ENCODE assay signal across 1 cellular context in genomic region chr2:223020971-223021675, GRCh38.
TF ChIP-seq lines count a peak whose summit lies in the region.

No MANE protein-coding gene starts in this region.

TF ChIP-seq in HepG2, 621 proteins besides CTCF, POLR2A, EP300 and RAD21 (continued from another document):
- TF ChIP-seq MAX (IDR thresholded peaks at IDR 0.05) (peak; percentile 45; the same call in 1 of the 2 replicates), NR2F1 (CRISPR knock-in tag; IDR thresholded peaks at IDR 0.05) (0 out of 4 replicates have a peak, but pooled peaks of 1 of the 2 experiments have one; percentile 15), CSRNP1 (CRISPR knock-in tag; IDR thresholded peaks at IDR 0.05) (no peak), TFAP4 (IDR thresholded peaks at IDR 0.05; ENCODE audit: borderline replicate concordance, low read depth) (peak; percentile 68; the same call in 1 of the 2 replicates), PITX1 (CRISPR knock-in tag; IDR thresholded peaks at IDR 0.05) (no peak), HDAC2 (CRISPR knock-in tag; IDR thresholded peaks at IDR 0.05) (no peak), ZNF121 (CRISPR knock-in tag; IDR thresholded peaks at IDR 0.05) (0 out of 2 replicates have a peak, but pooled peaks have one; percentile 38), FOSL1 (CRISPR knock-in tag; IDR thresholded peaks at IDR 0.05; ENCODE audit: borderline replicate concordance) (no peak), FOXA1 (IDR thresholded peaks at IDR 0.05) (no peak), FOXA1 (CRISPR knock-in tag; IDR thresholded peaks at IDR 0.05) (0 out of 2 replicates have a peak, but pooled peaks have one; percentile 20), PRDM4 (CRISPR knock-in tag; IDR thresholded peaks at IDR 0.05; ENCODE audit: borderline replicate concordance) (no peak), NFYB (CRISPR knock-in tag; IDR thresholded peaks at IDR 0.05) (no peak), ARID5B (CRISPR knock-in tag; IDR thresholded peaks at IDR 0.05) (0 out of 2 replicates have a peak, but pooled peaks have one; percentile 15), U2AF1 (optimal IDR thresholded peaks at IDR 0.05; ENCODE audit: low read depth, low read length) (no peak), TCF7 (IDR thresholded peaks at IDR 0.05; ENCODE audit: low read depth) (peak; percentile 45; the same call in 1 of the 2 replicates), ZNF629 (CRISPR knock-in tag; conservative IDR thresholded peaks at IDR 0.05) (peak; percentile 67), RARA (CRISPR knock-in tag; IDR thresholded peaks at IDR 0.05) (peak; percentile 58; the same call in 1 of the 2 replicates), SAP130 (CRISPR knock-in tag; IDR thresholded peaks at IDR 0.05; ENCODE audit: low read depth) (0 out of 2 replicates have a peak, but pooled peaks have one; percentile 29)
